Comparison of ENCODE assay signal across 8 cellular contexts in the genomic region with DNA sequence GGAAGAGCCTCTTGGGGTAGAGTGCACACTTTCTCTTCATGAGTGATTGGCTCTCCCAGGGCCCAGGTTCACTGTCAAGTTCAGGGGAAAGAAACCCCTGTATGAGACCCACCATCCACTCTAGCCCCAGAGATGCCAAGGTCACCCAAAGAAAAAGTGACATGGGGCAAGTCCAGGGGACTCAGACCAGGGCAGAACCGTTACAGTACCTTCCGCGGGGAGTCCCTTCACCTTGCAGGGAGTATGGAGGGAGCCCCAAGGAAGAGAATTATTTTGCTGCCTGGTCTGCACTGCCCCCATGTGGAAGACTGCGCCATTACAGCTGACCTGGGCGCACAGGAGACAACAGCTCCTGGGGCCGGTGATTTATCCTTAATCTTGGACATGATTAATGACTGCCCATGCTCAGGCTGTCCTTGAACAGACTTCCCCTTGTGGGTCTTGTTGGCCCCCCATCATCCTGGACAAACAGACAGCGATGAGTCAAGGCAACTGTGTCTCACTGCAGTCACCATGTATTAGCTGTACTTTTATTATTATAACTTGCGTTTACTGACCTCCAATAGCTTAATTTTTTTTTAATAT. TPM values are rescaled to one million over a fixed set of nuclear protein-coding genes. Genes with fewer than 3 reads are reported as not detected.
DNase-seq lines count a peak whose midpoint lies in the region; ATAC-seq, FAIRE-seq and TF ChIP-seq lines count a peak whose summit lies in the region.

No MANE protein-coding gene starts in this region.

- H3K27ac ChIP-seq in 22Rv1 (no peak overlapping the region), cingulate gyrus (ENCODE audit: low read depth, low read length) (peak overlapping the region; percentile 6), lower lobe of right lung (no peak overlapping the region)

- H3K79me2 ChIP-seq in Loucy (ENCODE audit: insufficient read depth, low read length): no peaks in the 10 kb centered on the region

- no peaks in the 10 kb centered on the region for H3K9me3 ChIP-seq in Loucy (ENCODE audit: insufficient read depth, low read depth, low read length)
- H3K9me3 ChIP-seq in lower lobe of right lung: no peaks in the 10 kb centered on the region

- TF ChIP-seq CTCF in 22Rv1 (IDR thresholded peaks at IDR 0.05) (peak; percentile 96), Loucy (conservative IDR thresholded peaks at IDR 0.05; ENCODE audit: low read length) (peak; percentile 94), lower lobe of right lung (IDR thresholded peaks at IDR 0.05) (peak; percentile 96)

- no peak overlapping the region for H3K9ac ChIP-seq in Loucy (ENCODE audit: low read depth, low read length, poor library complexity, severe bottlenecking)

- no peaks in the 10 kb centered on the region for H3F3A ChIP-seq in Loucy (ENCODE audit: low read depth)

- no peak for TF ChIP-seq POLR2A in GM12891 (IDR thresholded peaks at IDR 0.05; ENCODE audit: low read depth, low read length)

- DNase-seq in GM12891 (ENCODE audit: insufficient read length, low spot score) (peak; percentile 58), lower lobe of right lung (no peak)
- DNase-seq in activated CD4-positive, alpha-beta T cell treated with anti-CD3 and anti-CD28 coated beads for 48 hours: peak; percentile 74
- peak; percentile 32 to 40 for DNase-seq in stimulated activated CD8-positive, alpha-beta memory T cell treated with anti-CD3 and anti-CD28 coated beads, Interleukin-15, amount 100 ng/mL, for 48 hours (ENCODE audit: low read depth in 2 of 2)

- H3K36me3 ChIP-seq in Loucy (ENCODE audit: insufficient read depth, low read length) (peaks cover 9% of the 10 kb centered on the region; the same call in 1 of the 2 replicates), lower lobe of right lung (peaks cover 71% of the 10 kb centered on the region)

- intact Hi-C loops in lower lobe of right lung (cut with DNase I): no loop called here

- no peak overlapping the region for H3K4me2 ChIP-seq in Loucy (ENCODE audit: low read depth, low read length, poor library complexity, severe bottlenecking)

- H3K27me3 ChIP-seq in Loucy (ENCODE audit: insufficient read depth, low read length, poor library complexity, severe bottlenecking) (no peaks in the 10 kb centered on the region), lower lobe of right lung (ENCODE audit: low read depth) (no peaks in the 10 kb centered on the region)

- no peaks in the 10 kb centered on the region for H4K20me1 ChIP-seq in Loucy (ENCODE audit: insufficient read depth, low read length, poor library complexity, severe bottlenecking)

- ATAC-seq in lower lobe of right lung: peak; percentile 82 to 84
- ATAC-seq in GM21786 (IDR thresholded peaks at IDR 0.05; ENCODE audit: unreplicated experiment): no peak

- no peaks in the 10 kb centered on the region for H3K4me1 ChIP-seq in Loucy (ENCODE audit: insufficient read depth, low read length, poor library complexity, severe bottlenecking)
- H3K4me1 ChIP-seq in lower lobe of right lung: peaks cover 7% of the 10 kb centered on the region

- H3K9me2 ChIP-seq in Loucy (replicated peaks; ENCODE audit: low read depth, low read length): no peaks in the 10 kb centered on the region

- FAIRE-seq in GM12891 (lab: Jason Lieb, UNC): peak; percentile 71

- no peak overlapping the region for H2AFZ ChIP-seq in Loucy (ENCODE audit: low read length)

- H3K4me3 ChIP-seq in Loucy (ENCODE audit: low read length, poor library complexity, severe bottlenecking) (no peak overlapping the region), lower lobe of right lung (no peak overlapping the region)

TF ChIP-seq in GM12891, 5 proteins besides CTCF, POLR2A, EP300 and RAD21:
- no peak for TF ChIP-seq POU2F2 (IDR thresholded peaks at IDR 0.05; ENCODE audit: low read depth, low read length)
- TF ChIP-seq POLR2AphosphoS5 (IDR thresholded peaks at IDR 0.05; ENCODE audit: low read depth, low read length): 0 out of 2 replicates have a peak, but pooled peaks have one; percentile 22

RNA-seq across cellular contexts. Expression of a gene that starts 29.9 kb away (rescaled TPM):
- 18.0 TPM for polyA plus RNA-seq in GM12891 (2012; ENCODE audit: low read depth, missing spikeins)
- total RNA-seq in lower lobe of right lung: 49.1 TPM
